ENCODE assay signal across 8 cellular contexts in genomic region chr2:71332413-71332866, GRCh38. TPM values are rescaled to one million over a fixed set of nuclear protein-coding genes. Genes with fewer than 3 reads are reported as not detected.
DNase-seq lines count a peak whose midpoint lies in the region; ATAC-seq and TF ChIP-seq lines count a peak whose summit lies in the region.

No MANE protein-coding gene starts in this region.

- H3K27me3 Mint-ChIP-seq in brain: peaks cover 4% of the 10 kb centered on the region

- TF ChIP-seq CTCF in HFF-Myc (IDR thresholded peaks at IDR 0.05; ENCODE audit: low read depth, low read length, missing control alignments): no peak
- TF ChIP-seq CTCF in brain (conservative IDR thresholded peaks at IDR 0.05): no peak

- peak overlapping the region; percentile 34 for H2AFZ ChIP-seq in ACC112 (ENCODE audit: low read length, unreplicated experiment)

- H3K27ac ChIP-seq in ACC112 (ENCODE audit: low read depth, low read length): no peak overlapping the region

- ATAC-seq in HG02759 (IDR thresholded peaks at IDR 0.05; ENCODE audit: unreplicated experiment) (no peak), GM21723 (IDR thresholded peaks at IDR 0.05; ENCODE audit: unreplicated experiment) (no peak), HG02981 (IDR thresholded peaks at IDR 0.05; ENCODE audit: unreplicated experiment) (no peak)

- H3K36me3 ChIP-seq in ACC112 (ENCODE audit: insufficient read depth, low read length): no peaks in the 10 kb centered on the region; the same call in 1 of the 2 replicates

- DNase-seq in HFF-Myc (ENCODE audit: extremely low read depth, low read depth) (no peak), NCI-H187 (lab: John Stamatoyannopoulos, UW) (no peak)

- peak overlapping the region; percentile 99 to 100 (median 100) for H3K27ac Mint-ChIP-seq in brain

- peaks cover 55% of the 10 kb centered on the region for H3K79me2 ChIP-seq in ACC112 (ENCODE audit: control insufficient read depth, insufficient read depth, low read length, unreplicated experiment)

- H3K4me1 ChIP-seq in ACC112 (ENCODE audit: control insufficient read depth, insufficient read depth, low read length, unreplicated experiment): peaks cover 21% of the 10 kb centered on the region
- peaks cover 40% of the 10 kb centered on the region for H3K4me1 ChIP-seq in mononuclear cell (ENCODE audit: insufficient read depth, low read length)

- peaks cover 48% of the 10 kb centered on the region for H3K36me3 Mint-ChIP-seq in brain

- peak overlapping the region; percentile 98 to 100 (median 99) for H3K4me3 Mint-ChIP-seq in brain

- H3K4me3 ChIP-seq in ACC112 (ENCODE audit: low read depth, low read length): peak overlapping the region; percentile 82
- H3K4me3 ChIP-seq in HFF-Myc (replicated peaks; ENCODE audit: low read depth, low read length): peak overlapping the region; percentile 99
- peak overlapping the region; percentile 96 for H3K4me3 ChIP-seq in mononuclear cell (ENCODE audit: low read length)

- peaks cover 48% of the 10 kb centered on the region for H3K4me1 Mint-ChIP-seq in brain

- peaks cover 0 to 3% (median 0%) of the 10 kb centered on the region in 5 experiments for H3K9me3 Mint-ChIP-seq in brain

- H3K9me3 ChIP-seq in mononuclear cell (ENCODE audit: low read depth, low read length): no peaks in the 10 kb centered on the region

- H3K27me3 ChIP-seq in ACC112 (ENCODE audit: insufficient read depth, low read length) (no peaks in the 10 kb centered on the region), mononuclear cell (ENCODE audit: insufficient read depth, low read length) (no peaks in the 10 kb centered on the region)

RNA-seq across cellular contexts. Expression of gene ZNF638, which starts 0.9 kb away (rescaled TPM):
- polyA plus RNA-seq in brain (ENCODE audit: insufficient read depth, low read depth, low replicate concordance): 21.6 TPM
- total RNA-seq in mononuclear cell: 157 TPM
